ENCODE assay signal across 20 cellular contexts in genomic region chr9:136517012-136517743, GRCh38.
"Had no signal": no experiment of that assay in that cellular context is flagged by ENCODE, and none has a peak within 500 bp of the region (broad histone marks: within the 10 kb centered on the region; RNA-seq: fewer than 3 reads in every experiment).

No MANE protein-coding gene starts in this region.

- H3K27ac ChIP-seq: esophagus squamous epithelium, left lung, ovary, right atrium auricular region, testis had no signal

- H3K4me1 ChIP-seq: testis had no signal

- H3K9me3 Mint-ChIP-seq: central memory CD8-positive, alpha-beta T cell; effector memory CD8-positive, alpha-beta T cell; naive thymus-derived CD8-positive, alpha-beta T cell; neural crest cell had no signal

- H3K4me3 ChIP-seq: esophagus squamous epithelium, gastroesophageal sphincter, left lung, lung, ovary, right atrium auricular region, sigmoid colon, skin epidermis, testis, transverse colon had no signal

- H3K36me3 ChIP-seq: ovary had no signal

- DNase-seq: effector memory CD8-positive, alpha-beta T cell; esophagus squamous epithelium; foreskin fibroblast; glutamatergic neuron; islet precursor cell; left lung; naive thymus-derived CD8-positive, alpha-beta T cell; ovary; sigmoid colon; stimulated activated CD4-positive, alpha-beta T cell treated with anti-CD3 and anti-CD28 coated beads, Interleukin-2, amount 100 ng/mL, for 24 hours; stimulated activated CD4-positive, alpha-beta T cell treated with anti-CD3 and anti-CD28 coated beads, Interleukin-4, amount 100 ng/mL, for 4 hours; stimulated activated naive CD4-positive, alpha-beta T cell; testis; transverse colon had no signal

- H3K4me1 Mint-ChIP-seq: central memory CD8-positive, alpha-beta T cell; naive thymus-derived CD8-positive, alpha-beta T cell had no signal

- H3K27me3 ChIP-seq: esophagus squamous epithelium, gastroesophageal sphincter, left lung, ovary, right atrium auricular region, sigmoid colon, testis, transverse colon had no signal

- ATAC-seq: effector memory CD8-positive, alpha-beta T cell; gastroesophageal sphincter; left lung; naive thymus-derived CD8-positive, alpha-beta T cell had no signal

- H3K27me3 Mint-ChIP-seq: central memory CD8-positive, alpha-beta T cell; effector memory CD8-positive, alpha-beta T cell; naive thymus-derived CD8-positive, alpha-beta T cell had no signal

- H3K4me3 Mint-ChIP-seq: central memory CD8-positive, alpha-beta T cell; effector memory CD8-positive, alpha-beta T cell; naive thymus-derived CD8-positive, alpha-beta T cell had no signal

- H3K9me3 ChIP-seq: esophagus squamous epithelium, gastroesophageal sphincter, left lung, ovary, right atrium auricular region, sigmoid colon, testis, transverse colon had no signal

- H3K27ac Mint-ChIP-seq: effector memory CD8-positive, alpha-beta T cell had no signal
